8 cellular contexts compared by ENCODE assay signal in the genomic region with DNA sequence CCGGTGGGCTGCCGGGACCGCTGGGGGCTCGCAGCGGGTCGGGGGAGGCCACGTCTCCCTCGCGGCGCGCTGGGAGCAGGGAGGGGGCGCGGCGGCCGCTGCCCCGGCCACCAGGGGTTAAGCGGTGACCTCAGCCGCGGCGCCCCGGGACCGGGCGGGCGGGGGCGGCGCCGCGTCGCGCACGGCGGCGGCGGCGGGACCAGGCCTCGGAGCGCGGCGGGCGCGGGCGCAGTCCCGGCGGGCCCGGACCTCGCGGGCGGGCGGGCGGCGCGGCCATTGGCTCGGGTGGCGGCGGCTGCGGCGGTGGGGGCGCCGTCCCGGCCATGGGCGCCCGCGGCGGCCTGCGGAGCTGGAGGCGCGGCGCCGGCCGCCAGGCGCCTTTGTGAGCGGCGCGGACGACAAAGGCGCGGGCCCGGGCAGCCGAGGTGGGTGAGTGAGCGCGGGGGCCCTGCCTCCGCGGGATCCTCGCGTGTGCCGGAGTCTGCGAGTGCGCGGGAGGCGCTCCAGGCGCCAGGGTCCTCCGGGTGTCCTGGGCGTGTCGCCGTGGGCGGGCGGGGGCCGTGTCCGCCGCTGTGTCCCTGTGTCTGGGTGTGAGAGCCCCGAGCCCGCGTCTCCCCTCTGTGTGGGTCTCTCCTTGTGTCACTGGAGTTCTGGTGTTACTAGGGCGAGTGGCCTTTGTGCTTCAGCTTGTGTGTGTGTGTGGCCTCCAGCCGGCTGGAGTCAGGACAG. TPM values are rescaled to one million over a fixed set of nuclear protein-coding genes. Genes with fewer than 3 reads are reported as not detected.
DNase-seq lines count a peak whose midpoint lies in the region; ATAC-seq and TF ChIP-seq lines count a peak whose summit lies in the region.

ARHGEF10L (plus strand) TSS at position 173 of the 729 bp plus-strand sequence. CDS start 40,898 bp downstream, outside the sequence.

- H3K27me3 Mint-ChIP-seq in dendritic cell treated with granulocyte-macrophage colony-stimulating factor and Interleukin-4, amounts not matched to agents 40 ng/mL and 50 ng/mL, for 4 days, result peaks cover 48% of the 10 kb centered on the region

- H3K36me3 ChIP-seq in BE2C (no peaks in the 10 kb centered on the region), lung (ENCODE audit: control insufficient read depth in 2 of 2, insufficient read depth in 2 of 2, low read length in 2 of 2) (no peaks in the 10 kb centered on the region), thyroid gland (no peaks in the 10 kb centered on the region)

- peak in 1 of 2 donors; percentile 27 for TF ChIP-seq POLR2A in thyroid gland (IDR thresholded peaks at IDR 0.05)

- DNase-seq in BE2C (peak; percentile 25), HuH-7.5 (ENCODE audit: low spot score) (peak; percentile 37), lung (ENCODE audit: low spot score) (no peak), thyroid gland (peak; percentile 34 to 42), NCI-H2196 treated with DMSO at 0.1 percent for 48 hours (lab: John Stamatoyannopoulos, UW; ENCODE audit: unreplicated experiment) (no peak), NCI-H187 treated with DMSO at 0.1 percent for 48 hours (lab: John Stamatoyannopoulos, UW) (no peak)

- H3K4me1 ChIP-seq in BE2C (no peaks in the 10 kb centered on the region), lung (ENCODE audit: control insufficient read depth in 2 of 2, insufficient read depth in 2 of 2, low read length in 2 of 2) (peaks cover 4 to 7% of the 10 kb centered on the region in 2 donors), thyroid gland (peaks cover 14 to 27% of the 10 kb centered on the region in 2 donors)

- no peaks in the 10 kb centered on the region for H3K9me3 Mint-ChIP-seq in dendritic cell treated with granulocyte-macrophage colony-stimulating factor and Interleukin-4, amounts not matched to agents 40 ng/mL and 50 ng/mL, for 4 days

- H3K27ac Mint-ChIP-seq in dendritic cell treated with granulocyte-macrophage colony-stimulating factor and Interleukin-4, amounts not matched to agents 40 ng/mL and 50 ng/mL, for 4 days, result peak within 1 kb of the TSS; percentile 78

- H3K27me3 ChIP-seq in BE2C (no peaks in the 10 kb centered on the region), lung (ENCODE audit: control insufficient read depth, insufficient read depth) (no peaks in the 10 kb centered on the region), thyroid gland (no peaks in the 10 kb centered on the region)

- no peaks in the 10 kb centered on the region for H3K36me3 Mint-ChIP-seq in dendritic cell treated with granulocyte-macrophage colony-stimulating factor and Interleukin-4, amounts not matched to agents 40 ng/mL and 50 ng/mL, for 4 days (ENCODE audit: low read depth)

- H3K9me3 ChIP-seq in BE2C (no peaks in the 10 kb centered on the region), lung (ENCODE audit: control insufficient read depth in 2 of 2, insufficient read depth in 1 of 2, low read length in 1 of 2) (no peaks in the 10 kb centered on the region), thyroid gland (no peaks in the 10 kb centered on the region)

- peaks cover 56% of the 10 kb centered on the region for H3K4me1 Mint-ChIP-seq in dendritic cell treated with granulocyte-macrophage colony-stimulating factor and Interleukin-4, amounts not matched to agents 40 ng/mL and 50 ng/mL, for 4 days (ENCODE audit: low read depth)

- H3K4me3 ChIP-seq in BE2C (ENCODE audit: low read depth, low read length), result peak within 1 kb of the TSS; percentile 62
- H3K4me3 ChIP-seq in lung, result peak within 1 kb of the TSS; percentile 52
- peak within 1 kb of the TSS; percentile 49 to 72 (median 58) for H3K4me3 ChIP-seq in thyroid gland (replicated peaks in 1 of 3)

- no peak for ATAC-seq in lung (ENCODE audit: insufficient read depth, low FRiP score)
- no peak for ATAC-seq in HG03378 (IDR thresholded peaks at IDR 0.05; ENCODE audit: unreplicated experiment)

- WGBS in lung, 2 donors, result 1 to 2% methylated on average over 34 to 105 of the region's 105 CpGs
- 0% methylated on average over 1 of the region's 105 CpGs; no CpG with 5 or more reads in 1 of the 2 donors for WGBS in thyroid gland, 2 donors

- H3K4me3 Mint-ChIP-seq in dendritic cell treated with granulocyte-macrophage colony-stimulating factor and Interleukin-4, amounts not matched to agents 40 ng/mL and 50 ng/mL, for 4 days, result peak within 1 kb of the TSS; percentile 83

- TF ChIP-seq CTCF in BE2C (IDR thresholded peaks at IDR 0.05; ENCODE audit: low read depth, low read length), result no peak
- no peak for TF ChIP-seq CTCF in lung (IDR thresholded peaks at IDR 0.05; ENCODE audit: control extremely low read depth, extremely low read depth)
- TF ChIP-seq CTCF in thyroid gland (IDR thresholded peaks at IDR 0.05), result no peak

- H3K27ac ChIP-seq in lung (ENCODE audit: low read depth in 1 of 2, low read length in 1 of 2) (peak within 1 kb of the TSS; percentile 85 to 86), thyroid gland (peak within 1 kb of the TSS; percentile 56 to 83 (median 77))

- intact Hi-C loops in dendritic cell treated with granulocyte-macrophage colony-stimulating factor and Interleukin-4, amounts not matched to agents 40 ng/mL and 50 ng/mL, for 4 days (cut with micrococcal nuclease), result no loop called here
- intact Hi-C loops in thyroid gland (cut with DNase I), result no loop called here

RNA-seq across cellular contexts. Expression of gene ARHGEF10L, which starts in this region (rescaled TPM):
- polyA plus RNA-seq in BE2C (2012; ENCODE audit: insufficient read depth, insufficient read length, low read depth), result 15.4 TPM
- 10 to 100 TPM; 15.0 to 43.4 TPM for total RNA-seq in lung
- 10 to 100 TPM; 23.8 to 24.9 TPM for polyA plus RNA-seq in lung
- 10 to 100 TPM; 32.2 to 64.5 (median 51.4) TPM for total RNA-seq in thyroid gland

Comparison
In these comparisons a context has a peak if more than half of its experiments do, and no peak if none do; other contexts are left out.
1. DNase-seq: peak in BE2C (single experiment), HuH-7.5 (single experiment) and thyroid gland (2 of 2); none in lung (single experiment), NCI-H2196 treated with DMSO at 0.1 percent for 48 hours (single experiment) and NCI-H187 treated with DMSO at 0.1 percent for 48 hours (single experiment).
2. Peak in every context shown above with its lines, with median percentiles within 50 percentile points of each other: H3K4me3 ChIP-seq.